8 cellular contexts compared by ENCODE assay signal in the genomic region with DNA sequence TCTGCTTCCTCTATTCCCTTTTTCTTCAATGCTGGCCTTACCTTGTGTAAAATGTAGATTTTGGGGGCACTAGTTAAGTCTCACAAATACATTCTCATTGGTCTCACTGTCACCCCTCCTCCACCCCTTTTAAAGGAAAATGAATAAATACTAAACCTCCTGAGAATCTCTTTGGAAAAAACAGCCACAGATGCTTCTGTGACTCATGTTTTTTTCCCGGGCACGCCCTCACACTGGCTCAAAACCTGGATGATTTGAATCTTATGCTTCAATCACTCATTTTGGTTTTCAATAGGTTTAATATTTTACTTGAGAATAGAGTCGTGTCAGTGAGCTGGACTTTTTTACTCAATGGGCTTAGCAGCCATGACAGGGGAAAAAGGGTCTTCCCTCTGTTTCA.
DNase-seq lines count a peak whose midpoint lies in the region; ATAC-seq lines count a peak whose summit lies in the region.

No MANE protein-coding gene starts in this region.

- H3K4me1 ChIP-seq in HAP-1 = peaks cover 38% of the 10 kb centered on the region

- no peaks in the 10 kb centered on the region for H3K27me3 ChIP-seq in HAP-1 (ENCODE audit: low read depth)

- H3K27me3 Mint-ChIP-seq in activated T-helper 1 cell treated with anti-CD3 and anti-CD28 coated beads, Interleukin-12 subunit alpha, Interleukin-12 subunit beta, Interleukin-2, Interleukin-4 antibody, amounts not matched to agents 30 ng/mL and 10 ng/mL and 1 ng/mL, durations not matched to agents 14 hours and 24 hours and 36 hours (ENCODE audit: insufficient read depth) = peaks cover 5% of the 10 kb centered on the region
- no peaks in the 10 kb centered on the region for H3K27me3 Mint-ChIP-seq in stimulated activated naive CD8-positive, alpha-beta T cell treated with anti-CD3 and anti-CD28 coated beads, Interleukin-15, amount 100 ng/mL, for 72 hours

- H3K4me3 ChIP-seq in HAP-1 = no peak overlapping the region

- in situ Hi-C loops in HAP-1 (cut with MboI; ENCODE audit: low sequenced_read_pairs) = no loop called here

- no peaks in the 10 kb centered on the region for H3K9me3 ChIP-seq in HAP-1

- DNase-seq in HAP-1 (ENCODE audit: low spot score in 2 of 2) = peak; percentile 13 to 25
- no peak for DNase-seq in activated T-helper 1 cell treated with anti-CD3 and anti-CD28 coated beads, Interleukin-12 subunit alpha, Interleukin-12 subunit beta, Interleukin-2, Interleukin-4 antibody, amounts not matched to agents 30 ng/mL and 10 ng/mL and 1 ng/mL, durations not matched to agents 14 hours and 24 hours and 36 hours (ENCODE audit: low spot score)
- peak; percentile 46 for DNase-seq in Right ventricle myocardium superior
- DNase-seq in stimulated activated naive CD8-positive, alpha-beta T cell treated with anti-CD3 and anti-CD28 coated beads, Interleukin-15, amount 100 ng/mL, for 72 hours = no peak
- DNase-seq in SKM-1 treated with dmso at 0.1 percent for 144 hours (lab: John Stamatoyannopoulos, UW; ENCODE audit: unreplicated experiment) = no peak
- DNase-seq in NCI-H345 treated with DMSO at 0.1 percent for 48 hours (lab: John Stamatoyannopoulos, UW; ENCODE audit: unreplicated experiment) = no peak

- ATAC-seq in Right ventricle myocardium superior (ENCODE audit: poor library complexity) (peak; percentile 51), HG02571 (IDR thresholded peaks at IDR 0.05; ENCODE audit: unreplicated experiment) (no peak), HG02588 (IDR thresholded peaks at IDR 0.05; ENCODE audit: unreplicated experiment) (no peak)
- no peak for ATAC-seq in stimulated activated naive CD8-positive, alpha-beta T cell treated with anti-CD3 and anti-CD28 coated beads, Interleukin-15, amount 100 ng/mL, for 72 hours

- intact Hi-C loops in activated T-helper 1 cell treated with anti-CD3 and anti-CD28 coated beads, Interleukin-12 subunit alpha, Interleukin-12 subunit beta, Interleukin-2, Interleukin-4 antibody, amounts not matched to agents 30 ng/mL and 10 ng/mL and 1 ng/mL, durations not matched to agents 14 hours and 24 hours and 36 hours (cut with micrococcal nuclease) = no loop called here
- intact Hi-C loops in Right ventricle myocardium superior (cut with DNase I) = no loop called here

- no peaks in the 10 kb centered on the region for H3K36me3 ChIP-seq in HAP-1 (replicated peaks)

- peak overlapping the region; percentile 37 for H3K27ac Mint-ChIP-seq in activated T-helper 1 cell treated with anti-CD3 and anti-CD28 coated beads, Interleukin-12 subunit alpha, Interleukin-12 subunit beta, Interleukin-2, Interleukin-4 antibody, amounts not matched to agents 30 ng/mL and 10 ng/mL and 1 ng/mL, durations not matched to agents 14 hours and 24 hours and 36 hours
- H3K27ac Mint-ChIP-seq in stimulated activated naive CD8-positive, alpha-beta T cell treated with anti-CD3 and anti-CD28 coated beads, Interleukin-15, amount 100 ng/mL, for 72 hours = peak overlapping the region; percentile 3 to 44

- H3K4me3 Mint-ChIP-seq in activated T-helper 1 cell treated with anti-CD3 and anti-CD28 coated beads, Interleukin-12 subunit alpha, Interleukin-12 subunit beta, Interleukin-2, Interleukin-4 antibody, amounts not matched to agents 30 ng/mL and 10 ng/mL and 1 ng/mL, durations not matched to agents 14 hours and 24 hours and 36 hours = no peak overlapping the region
- peak overlapping the region; percentile 1 to 52 for H3K4me3 Mint-ChIP-seq in stimulated activated naive CD8-positive, alpha-beta T cell treated with anti-CD3 and anti-CD28 coated beads, Interleukin-15, amount 100 ng/mL, for 72 hours

- H3K9me3 Mint-ChIP-seq in activated T-helper 1 cell treated with anti-CD3 and anti-CD28 coated beads, Interleukin-12 subunit alpha, Interleukin-12 subunit beta, Interleukin-2, Interleukin-4 antibody, amounts not matched to agents 30 ng/mL and 10 ng/mL and 1 ng/mL, durations not matched to agents 14 hours and 24 hours and 36 hours = no peaks in the 10 kb centered on the region
- H3K9me3 Mint-ChIP-seq in stimulated activated naive CD8-positive, alpha-beta T cell treated with anti-CD3 and anti-CD28 coated beads, Interleukin-15, amount 100 ng/mL, for 72 hours = no peaks in the 10 kb centered on the region

- peaks cover 43% of the 10 kb centered on the region for H3K4me1 Mint-ChIP-seq in activated T-helper 1 cell treated with anti-CD3 and anti-CD28 coated beads, Interleukin-12 subunit alpha, Interleukin-12 subunit beta, Interleukin-2, Interleukin-4 antibody, amounts not matched to agents 30 ng/mL and 10 ng/mL and 1 ng/mL, durations not matched to agents 14 hours and 24 hours and 36 hours (ENCODE audit: low read depth)
- H3K4me1 Mint-ChIP-seq in stimulated activated naive CD8-positive, alpha-beta T cell treated with anti-CD3 and anti-CD28 coated beads, Interleukin-15, amount 100 ng/mL, for 72 hours = peaks cover 55% of the 10 kb centered on the region

- peaks cover 3% of the 10 kb centered on the region for H3K36me3 Mint-ChIP-seq in activated T-helper 1 cell treated with anti-CD3 and anti-CD28 coated beads, Interleukin-12 subunit alpha, Interleukin-12 subunit beta, Interleukin-2, Interleukin-4 antibody, amounts not matched to agents 30 ng/mL and 10 ng/mL and 1 ng/mL, durations not matched to agents 14 hours and 24 hours and 36 hours (ENCODE audit: low read depth)

Comparison
In these comparisons a context has a peak if more than half of its experiments do, and no peak if none do; other contexts are left out.
1. DNase-seq: peak in HAP-1 (2 of 2) and Right ventricle myocardium superior (single experiment); none in activated T-helper 1 cell treated with anti-CD3 and anti-CD28 coated beads, Interleukin-12 subunit alpha, Interleukin-12 subunit beta, Interleukin-2, Interleukin-4 antibody, amounts not matched to agents 30 ng/mL and 10 ng/mL and 1 ng/mL, durations not matched to agents 14 hours and 24 hours and 36 hours (single experiment), stimulated activated naive CD8-positive, alpha-beta T cell treated with anti-CD3 and anti-CD28 coated beads, Interleukin-15, amount 100 ng/mL, for 72 hours (0 of 2), SKM-1 treated with dmso at 0.1 percent for 144 hours (single experiment) and NCI-H345 treated with DMSO at 0.1 percent for 48 hours (single experiment).